ENCODE assay signal across 1 cellular context in the genomic region with DNA sequence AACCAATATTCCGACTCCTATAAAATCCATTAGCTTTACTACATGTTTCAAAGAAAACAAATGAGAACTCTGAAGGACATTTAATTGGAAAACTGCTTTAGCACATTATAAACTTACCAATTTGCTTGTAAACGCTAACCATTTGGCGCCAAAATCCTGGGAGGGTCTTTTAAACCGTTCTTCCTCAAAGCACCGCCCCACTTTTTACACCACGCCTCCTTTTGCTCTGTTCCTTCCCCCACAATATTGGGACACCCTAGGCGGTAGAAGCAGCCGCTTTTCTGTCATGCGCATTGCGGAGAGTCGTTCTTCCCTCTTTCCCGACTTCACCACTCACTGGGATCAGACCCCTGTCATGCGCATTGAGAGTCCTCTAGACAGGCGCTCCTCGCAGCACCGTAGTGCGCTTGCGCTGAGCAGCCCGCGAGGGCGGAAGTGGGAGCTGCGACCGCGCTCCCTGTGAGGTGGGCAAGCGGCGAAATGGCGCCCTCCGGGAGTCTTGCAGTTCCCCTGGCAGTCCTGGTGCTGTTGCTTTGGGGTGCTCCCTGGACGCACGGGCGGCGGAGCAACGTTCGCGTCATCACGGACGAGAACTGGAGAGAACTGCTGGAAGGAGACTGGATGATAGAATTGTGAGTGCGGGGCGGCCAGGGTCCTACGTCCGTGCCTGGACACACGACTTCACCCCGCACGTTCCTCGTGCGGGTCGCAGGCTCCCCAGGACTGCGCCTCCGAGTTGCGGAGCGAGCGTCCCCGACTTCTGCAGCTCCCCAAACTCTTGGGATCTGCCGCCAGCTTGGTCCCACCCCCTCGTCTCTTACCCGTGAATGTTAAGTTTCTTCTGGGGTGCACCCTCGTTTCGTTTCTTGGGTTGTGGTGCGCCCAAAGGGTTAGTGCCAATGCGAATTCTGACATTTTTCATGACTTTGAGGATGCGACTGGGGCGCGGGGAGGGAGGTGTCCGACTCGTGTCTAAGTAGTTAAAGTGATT.
A peak's percentile ranks its signal among the peaks of the same experiment; 100 is the strongest.
TF ChIP-seq lines count a peak whose summit lies in the region.

A gene with protein sequence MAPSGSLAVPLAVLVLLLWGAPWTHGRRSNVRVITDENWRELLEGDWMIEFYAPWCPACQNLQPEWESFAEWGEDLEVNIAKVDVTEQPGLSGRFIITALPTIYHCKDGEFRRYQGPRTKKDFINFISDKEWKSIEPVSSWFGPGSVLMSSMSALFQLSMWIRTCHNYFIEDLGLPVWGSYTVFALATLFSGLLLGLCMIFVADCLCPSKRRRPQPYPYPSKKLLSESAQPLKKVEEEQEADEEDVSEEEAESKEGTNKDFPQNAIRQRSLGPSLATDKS (plus strand): TSS at position 435 of the 991 bp plus-strand sequence. CDS start 46 bp downstream, at position 481.

TF ChIP-seq in A549, 52 proteins besides CTCF, POLR2A, EP300 and RAD21 (continued from another document):
- TF ChIP-seq, protein P1, sequence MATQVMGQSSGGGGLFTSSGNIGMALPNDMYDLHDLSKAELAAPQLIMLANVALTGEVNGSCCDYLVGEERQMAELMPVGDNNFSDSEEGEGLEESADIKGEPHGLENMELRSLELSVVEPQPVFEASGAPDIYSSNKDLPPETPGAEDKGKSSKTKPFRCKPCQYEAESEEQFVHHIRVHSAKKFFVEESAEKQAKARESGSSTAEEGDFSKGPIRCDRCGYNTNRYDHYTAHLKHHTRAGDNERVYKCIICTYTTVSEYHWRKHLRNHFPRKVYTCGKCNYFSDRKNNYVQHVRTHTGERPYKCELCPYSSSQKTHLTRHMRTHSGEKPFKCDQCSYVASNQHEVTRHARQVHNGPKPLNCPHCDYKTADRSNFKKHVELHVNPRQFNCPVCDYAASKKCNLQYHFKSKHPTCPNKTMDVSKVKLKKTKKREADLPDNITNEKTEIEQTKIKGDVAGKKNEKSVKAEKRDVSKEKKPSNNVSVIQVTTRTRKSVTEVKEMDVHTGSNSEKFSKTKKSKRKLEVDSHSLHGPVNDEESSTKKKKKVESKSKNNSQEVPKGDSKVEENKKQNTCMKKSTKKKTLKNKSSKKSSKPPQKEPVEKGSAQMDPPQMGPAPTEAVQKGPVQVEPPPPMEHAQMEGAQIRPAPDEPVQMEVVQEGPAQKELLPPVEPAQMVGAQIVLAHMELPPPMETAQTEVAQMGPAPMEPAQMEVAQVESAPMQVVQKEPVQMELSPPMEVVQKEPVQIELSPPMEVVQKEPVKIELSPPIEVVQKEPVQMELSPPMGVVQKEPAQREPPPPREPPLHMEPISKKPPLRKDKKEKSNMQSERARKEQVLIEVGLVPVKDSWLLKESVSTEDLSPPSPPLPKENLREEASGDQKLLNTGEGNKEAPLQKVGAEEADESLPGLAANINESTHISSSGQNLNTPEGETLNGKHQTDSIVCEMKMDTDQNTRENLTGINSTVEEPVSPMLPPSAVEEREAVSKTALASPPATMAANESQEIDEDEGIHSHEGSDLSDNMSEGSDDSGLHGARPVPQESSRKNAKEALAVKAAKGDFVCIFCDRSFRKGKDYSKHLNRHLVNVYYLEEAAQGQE (IDR thresholded peaks at IDR 0.05), result no peak
- TF ChIP-seq MYC (IDR thresholded peaks at IDR 0.05; ENCODE audit: borderline replicate concordance, low read length) (peak; percentile 75; the same call in 1 of the 2 replicates), CBX2 (IDR thresholded peaks at IDR 0.05; ENCODE audit: borderline replicate concordance, low read depth) (no peak), NPAS2 (CRISPR knock-in tag; IDR thresholded peaks at IDR 0.05; ENCODE audit: borderline replicate concordance) (no peak), CEBPB (IDR thresholded peaks at IDR 0.05) (peak in 1 of 2 experiments; percentile 57; a peak in 2 of 4 replicates), HEYL (CRISPR knock-in tag; IDR thresholded peaks at IDR 0.05) (no peak), RARB (CRISPR knock-in tag; IDR thresholded peaks at IDR 0.05) (no peak), BHLHE40 (IDR thresholded peaks at IDR 0.05; ENCODE audit: low read depth, low read length) (no peak), TP53 (CRISPR knock-in tag; IDR thresholded peaks at IDR 0.05) (no peak), ZNF302 (CRISPR knock-in tag; IDR thresholded peaks at IDR 0.05) (no peak), GATA3 (IDR thresholded peaks at IDR 0.05; ENCODE audit: borderline replicate concordance) (no peak), TFCP2L1 (CRISPR knock-in tag; IDR thresholded peaks at IDR 0.05) (peak; percentile 66; the same call in 1 of the 2 replicates), MAZ (IDR thresholded peaks at IDR 0.05; ENCODE audit: borderline replicate concordance, low read depth, low read length) (no peak), SREBF2 (IDR thresholded peaks at IDR 0.05) (no peak), HOXB13 (CRISPR knock-in tag; IDR thresholded peaks at IDR 0.05; ENCODE audit: low read depth) (no peak), CHD4 (IDR thresholded peaks at IDR 0.05; ENCODE audit: borderline replicate concordance) (no peak), NFE2L2 (conservative IDR thresholded peaks at IDR 0.05; ENCODE audit: low read length) (no peak), EHMT2 (IDR thresholded peaks at IDR 0.05; ENCODE audit: low read depth) (no peak), HDAC2 (IDR thresholded peaks at IDR 0.05) (no peak), PHF8 (IDR thresholded peaks at IDR 0.05; ENCODE audit: borderline replicate concordance, low read depth) (peak; percentile 98), JUN (IDR thresholded peaks at IDR 0.05) (peak in 1 of 2 experiments; percentile 85; a peak in 3 of 5 replicates), ZSCAN20 (CRISPR knock-in tag; IDR thresholded peaks at IDR 0.05) (no peak)
- TF ChIP-seq, protein P2, sequence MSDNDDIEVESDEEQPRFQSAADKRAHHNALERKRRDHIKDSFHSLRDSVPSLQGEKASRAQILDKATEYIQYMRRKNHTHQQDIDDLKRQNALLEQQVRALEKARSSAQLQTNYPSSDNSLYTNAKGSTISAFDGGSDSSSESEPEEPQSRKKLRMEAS (IDR thresholded peaks at IDR 0.05), result peak; percentile 74
- TF ChIP-seq, protein P3, sequence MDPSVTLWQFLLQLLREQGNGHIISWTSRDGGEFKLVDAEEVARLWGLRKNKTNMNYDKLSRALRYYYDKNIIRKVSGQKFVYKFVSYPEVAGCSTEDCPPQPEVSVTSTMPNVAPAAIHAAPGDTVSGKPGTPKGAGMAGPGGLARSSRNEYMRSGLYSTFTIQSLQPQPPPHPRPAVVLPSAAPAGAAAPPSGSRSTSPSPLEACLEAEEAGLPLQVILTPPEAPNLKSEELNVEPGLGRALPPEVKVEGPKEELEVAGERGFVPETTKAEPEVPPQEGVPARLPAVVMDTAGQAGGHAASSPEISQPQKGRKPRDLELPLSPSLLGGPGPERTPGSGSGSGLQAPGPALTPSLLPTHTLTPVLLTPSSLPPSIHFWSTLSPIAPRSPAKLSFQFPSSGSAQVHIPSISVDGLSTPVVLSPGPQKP (IDR thresholded peaks at IDR 0.05; ENCODE audit: low read depth, low read length), result no peak
- TF ChIP-seq, protein P4, sequence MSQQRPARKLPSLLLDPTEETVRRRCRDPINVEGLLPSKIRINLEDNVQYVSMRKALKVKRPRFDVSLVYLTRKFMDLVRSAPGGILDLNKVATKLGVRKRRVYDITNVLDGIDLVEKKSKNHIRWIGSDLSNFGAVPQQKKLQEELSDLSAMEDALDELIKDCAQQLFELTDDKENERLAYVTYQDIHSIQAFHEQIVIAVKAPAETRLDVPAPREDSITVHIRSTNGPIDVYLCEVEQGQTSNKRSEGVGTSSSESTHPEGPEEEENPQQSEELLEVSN (IDR thresholded peaks at IDR 0.05; ENCODE audit: borderline replicate concordance, low read depth), result peak; percentile 68; the same call in 1 of the 2 replicates
- TF ChIP-seq, protein P5, sequence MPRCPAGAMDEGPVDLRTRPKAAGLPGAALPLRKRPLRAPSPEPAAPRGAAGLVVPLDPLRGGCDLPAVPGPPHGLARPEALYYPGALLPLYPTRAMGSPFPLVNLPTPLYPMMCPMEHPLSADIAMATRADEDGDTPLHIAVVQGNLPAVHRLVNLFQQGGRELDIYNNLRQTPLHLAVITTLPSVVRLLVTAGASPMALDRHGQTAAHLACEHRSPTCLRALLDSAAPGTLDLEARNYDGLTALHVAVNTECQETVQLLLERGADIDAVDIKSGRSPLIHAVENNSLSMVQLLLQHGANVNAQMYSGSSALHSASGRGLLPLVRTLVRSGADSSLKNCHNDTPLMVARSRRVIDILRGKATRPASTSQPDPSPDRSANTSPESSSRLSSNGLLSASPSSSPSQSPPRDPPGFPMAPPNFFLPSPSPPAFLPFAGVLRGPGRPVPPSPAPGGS (IDR thresholded peaks at IDR 0.05), result peak; percentile 57; the same call in 1 of the 3 replicates
